ENCODE assay signal across 20 cellular contexts in the genomic region with DNA sequence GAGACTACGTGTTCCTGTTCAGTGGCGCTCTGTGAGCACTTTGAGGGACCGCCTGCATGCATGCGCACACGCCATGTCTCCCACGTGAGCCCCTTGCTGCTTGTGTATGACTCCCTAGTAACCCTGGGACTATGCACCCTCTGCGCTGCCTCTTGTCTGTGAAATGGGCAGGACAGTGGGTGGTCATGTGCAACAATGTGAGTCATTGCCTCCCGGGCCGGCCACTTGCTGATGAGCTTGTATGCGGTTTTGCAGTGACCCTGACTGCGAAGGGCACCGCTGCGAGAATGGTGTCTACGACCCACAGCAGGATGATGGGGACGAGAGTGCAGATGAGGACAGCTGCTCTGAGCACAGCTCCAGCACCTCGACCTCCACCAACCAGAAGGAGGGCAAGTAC.
A peak's percentile ranks its signal among the peaks of the same experiment; 100 is the strongest.
DNase-seq lines count a peak whose midpoint lies in the region; ATAC-seq, FAIRE-seq and TF ChIP-seq lines count a peak whose summit lies in the region.
"Had no signal": no experiment of that assay in that cellular context is flagged by ENCODE, and none has a peak within 500 bp of the region (broad histone marks: within the 10 kb centered on the region; RNA-seq: fewer than 3 reads in every experiment).

No MANE protein-coding gene starts in this region.

- H3K27ac Mint-ChIP-seq in WTC11, result peak overlapping the region; percentile 60; the same call in 1 of the 2 replicates
- no peak overlapping the region for H3K27ac Mint-ChIP-seq in activated T-cell treated with anti-CD3 and anti-CD28 coated beads, Interleukin-2, amount 50 U/mL, for 72 hours
- H3K27ac Mint-ChIP-seq in T-helper 2 cell treated with Interferon-gamma antibody and Interleukin-4, amounts not matched to agents 5 μg/mL and 100 μg/mL, for 36 hours, result no peak overlapping the region
- H3K27ac Mint-ChIP-seq: CD4-positive, CD25-positive, alpha-beta regulatory T cell had no signal

- intact Hi-C loops in gastrocnemius medialis (cut with DNase I; ENCODE audit: low total_unique reads), result no loop called here

- peak; percentile 2 for DNase-seq in AG08396 (ENCODE audit: low spot score)
- DNase-seq in GM12892 (ENCODE audit: insufficient read length), result no peak
- no peak for DNase-seq in WTC11 (ENCODE audit: low spot score)
- DNase-seq in iris pigment epithelial cell (ENCODE audit: low read depth), result peak; percentile 58
- DNase-seq in stimulated activated CD8-positive, alpha-beta memory T cell treated with anti-CD3 and anti-CD28 coated beads, Interleukin-4, amount 100 ng/mL, for 48 hours, result no peak
- no peak for DNase-seq in gastrocnemius medialis
- no peak for DNase-seq in activated T-cell treated with anti-CD3 and anti-CD28 coated beads, Interleukin-2, amount 50 U/mL, for 72 hours
- DNase-seq in T-helper 2 cell treated with Interferon-gamma antibody and Interleukin-4, amounts not matched to agents 5 μg/mL and 100 μg/mL, for 36 hours (ENCODE audit: low spot score), result no peak
- DNase-seq: activated CD8-positive, alpha-beta memory T cell treated with anti-CD3 and anti-CD28 coated beads for 24 hours; CD4-positive, CD25-positive, alpha-beta regulatory T cell; DMS53; NCI-H774; PC-9; spleen; stimulated activated CD4-positive, alpha-beta T cell treated with anti-CD3 and anti-CD28 coated beads, Interleukin-4, amount 100 ng/mL, for 4 hours; substantia nigra; uterus had no signal

- H3K4me1 Mint-ChIP-seq in WTC11, result no peaks in the 10 kb centered on the region
- peaks cover 40% of the 10 kb centered on the region for H3K4me1 Mint-ChIP-seq in activated T-cell treated with anti-CD3 and anti-CD28 coated beads, Interleukin-2, amount 50 U/mL, for 72 hours (ENCODE audit: low read depth)
- H3K4me1 Mint-ChIP-seq in T-helper 2 cell treated with Interferon-gamma antibody and Interleukin-4, amounts not matched to agents 5 μg/mL and 100 μg/mL, for 36 hours (ENCODE audit: low read depth), result peaks cover 5% of the 10 kb centered on the region

- CTCF ChIA-PET in WTC11 (lab: Charles Lee), result interaction anchor here (0.5 kb wide), 1 partner anchor 331 kb away, joined by 3 read pairs; no protein-coding TSS in a partner anchor

- in situ Hi-C loops in gastrocnemius medialis (cut with MboI; ENCODE audit: low sequenced_read_pairs in 4 of 4), result no loop called here

- H3K9me3 Mint-ChIP-seq in WTC11, result no peaks in the 10 kb centered on the region
- H3K9me3 Mint-ChIP-seq in activated T-cell treated with anti-CD3 and anti-CD28 coated beads, Interleukin-2, amount 50 U/mL, for 72 hours, result no peaks in the 10 kb centered on the region
- no peaks in the 10 kb centered on the region for H3K9me3 Mint-ChIP-seq in T-helper 2 cell treated with Interferon-gamma antibody and Interleukin-4, amounts not matched to agents 5 μg/mL and 100 μg/mL, for 36 hours

- TF ChIP-seq CTCF in WTC11 (IDR thresholded peaks at IDR 0.05) (no peak), gastrocnemius medialis (IDR thresholded peaks at IDR 0.05 in 4 of 5, conservative IDR thresholded peaks at IDR 0.05 in 1 of 5) (no peak)

- no peak overlapping the region for H3K27ac ChIP-seq in gastrocnemius medialis
- H3K27ac ChIP-seq: neutrophil, PC-9, spleen, uterus had no signal

- no peak for ATAC-seq in WTC11
- ATAC-seq in gastrocnemius medialis, result no peak
- no peak for ATAC-seq in activated T-cell treated with anti-CD3 and anti-CD28 coated beads, Interleukin-2, amount 50 U/mL, for 72 hours (replicated peaks in 1 of 2)
- ATAC-seq: activated CD4-positive, CD25-positive, alpha-beta regulatory T cell treated with anti-CD3 and anti-CD28 coated beads, Interleukin-2, amount 50 U/mL, for 24 hours had no signal

- FAIRE-seq in GM12892 (lab: Jason Lieb, UNC), result peak; percentile 77

- POLR2A ChIA-PET in WTC11 (lab: Charles Lee), result no interaction called here

- H3K4me1 ChIP-seq in gastrocnemius medialis, result no peaks in the 10 kb centered on the region
- H3K4me1 ChIP-seq: uterus had no signal

- TF ChIP-seq POLR2A in GM12892 (IDR thresholded peaks at IDR 0.05; ENCODE audit: low read depth, low read length), result no peak
- no peak for TF ChIP-seq POLR2A in gastrocnemius medialis (IDR thresholded peaks at IDR 0.05)

- no peaks in the 10 kb centered on the region for H3K27me3 Mint-ChIP-seq in WTC11 (ENCODE audit: low read depth)
- H3K27me3 Mint-ChIP-seq in activated T-cell treated with anti-CD3 and anti-CD28 coated beads, Interleukin-2, amount 50 U/mL, for 72 hours (ENCODE audit: low read depth), result no peaks in the 10 kb centered on the region
- H3K27me3 Mint-ChIP-seq in T-helper 2 cell treated with Interferon-gamma antibody and Interleukin-4, amounts not matched to agents 5 μg/mL and 100 μg/mL, for 36 hours (ENCODE audit: low read depth), result no peaks in the 10 kb centered on the region
- H3K27me3 Mint-ChIP-seq: activated naive CD8-positive, alpha-beta T cell; CD4-positive, CD25-positive, alpha-beta regulatory T cell had no signal

- H3K4me3 Mint-ChIP-seq in WTC11, result no peak overlapping the region
- H3K4me3 Mint-ChIP-seq in activated T-cell treated with anti-CD3 and anti-CD28 coated beads, Interleukin-2, amount 50 U/mL, for 72 hours, result no peak overlapping the region
- no peak overlapping the region for H3K4me3 Mint-ChIP-seq in T-helper 2 cell treated with Interferon-gamma antibody and Interleukin-4, amounts not matched to agents 5 μg/mL and 100 μg/mL, for 36 hours
- H3K4me3 Mint-ChIP-seq: activated naive CD8-positive, alpha-beta T cell; CD4-positive, CD25-positive, alpha-beta regulatory T cell had no signal

- H3K27me3 ChIP-seq in gastrocnemius medialis, result no peaks in the 10 kb centered on the region
- H3K27me3 ChIP-seq: neutrophil, spleen, uterus had no signal

- H3K36me3 Mint-ChIP-seq in WTC11, result peaks cover 85% of the 10 kb centered on the region
- H3K36me3 Mint-ChIP-seq in activated T-cell treated with anti-CD3 and anti-CD28 coated beads, Interleukin-2, amount 50 U/mL, for 72 hours (ENCODE audit: insufficient read depth in 2 of 2), result peaks cover 15 to 52% of the 10 kb centered on the region in 2 donors
- peaks cover 62% of the 10 kb centered on the region for H3K36me3 Mint-ChIP-seq in T-helper 2 cell treated with Interferon-gamma antibody and Interleukin-4, amounts not matched to agents 5 μg/mL and 100 μg/mL, for 36 hours (ENCODE audit: low read depth)

- peaks cover 0 to 91% of the 10 kb centered on the region in 2 donors for H3K36me3 ChIP-seq in gastrocnemius medialis
- H3K36me3 ChIP-seq: uterus had no signal

- H3K9me3 ChIP-seq in gastrocnemius medialis, result no peaks in the 10 kb centered on the region
- H3K9me3 ChIP-seq: neutrophil, spleen, uterus had no signal

- no peak overlapping the region for H3K4me3 ChIP-seq in gastrocnemius medialis
- H3K4me3 ChIP-seq: PC-9, spleen, uterus had no signal

TF ChIP-seq in WTC11, 78 proteins besides CTCF, POLR2A, EP300 and RAD21:
- no peak for TF ChIP-seq FOXJ3 (CRISPR knock-in tag; IDR thresholded peaks at IDR 0.05; ENCODE audit: borderline replicate concordance)
- no peak for TF ChIP-seq HMGXB4 (CRISPR knock-in tag; IDR thresholded peaks at IDR 0.05)
- TF ChIP-seq GRHL2 (CRISPR knock-in tag; IDR thresholded peaks at IDR 0.05; ENCODE audit: insufficient replicate concordance, severe bottlenecking), result no peak
- no peak for TF ChIP-seq NR2C2 (CRISPR knock-in tag; IDR thresholded peaks at IDR 0.05)
- no peak for TF ChIP-seq SMAD4 (CRISPR knock-in tag; IDR thresholded peaks at IDR 0.05)
- no peak for TF ChIP-seq ZNF396 (CRISPR knock-in tag; IDR thresholded peaks at IDR 0.05; ENCODE audit: borderline replicate concordance)
- TF ChIP-seq, protein P1, sequence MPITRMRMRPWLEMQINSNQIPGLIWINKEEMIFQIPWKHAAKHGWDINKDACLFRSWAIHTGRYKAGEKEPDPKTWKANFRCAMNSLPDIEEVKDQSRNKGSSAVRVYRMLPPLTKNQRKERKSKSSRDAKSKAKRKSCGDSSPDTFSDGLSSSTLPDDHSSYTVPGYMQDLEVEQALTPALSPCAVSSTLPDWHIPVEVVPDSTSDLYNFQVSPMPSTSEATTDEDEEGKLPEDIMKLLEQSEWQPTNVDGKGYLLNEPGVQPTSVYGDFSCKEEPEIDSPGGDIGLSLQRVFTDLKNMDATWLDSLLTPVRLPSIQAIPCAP (CRISPR knock-in tag; IDR thresholded peaks at IDR 0.05), result no peak
- no peak for TF ChIP-seq NFATC4 (CRISPR knock-in tag; IDR thresholded peaks at IDR 0.05)
- TF ChIP-seq RELA (CRISPR knock-in tag; IDR thresholded peaks at IDR 0.05; ENCODE audit: borderline replicate concordance), result no peak
- TF ChIP-seq NR1H2 (CRISPR knock-in tag; IDR thresholded peaks at IDR 0.05), result no peak
- no peak for TF ChIP-seq SMAD3 (CRISPR knock-in tag; IDR thresholded peaks at IDR 0.05; ENCODE audit: borderline replicate concordance)
- TF ChIP-seq, protein P2, sequence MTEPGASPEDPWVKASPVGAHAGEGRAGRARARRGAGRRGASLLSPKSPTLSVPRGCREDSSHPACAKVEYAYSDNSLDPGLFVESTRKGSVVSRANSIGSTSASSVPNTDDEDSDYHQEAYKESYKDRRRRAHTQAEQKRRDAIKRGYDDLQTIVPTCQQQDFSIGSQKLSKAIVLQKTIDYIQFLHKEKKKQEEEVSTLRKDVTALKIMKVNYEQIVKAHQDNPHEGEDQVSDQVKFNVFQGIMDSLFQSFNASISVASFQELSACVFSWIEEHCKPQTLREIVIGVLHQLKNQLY (CRISPR knock-in tag; IDR thresholded peaks at IDR 0.05), result no peak
- no peak for TF ChIP-seq CREM (CRISPR knock-in tag; IDR thresholded peaks at IDR 0.05)

Comparison
In these comparisons a context has a peak if more than half of its experiments do, and no peak if none do; other contexts are left out.
1. DNase-seq: peak in AG08396 (single experiment) and iris pigment epithelial cell (single experiment); none in GM12892 (single experiment), WTC11 (single experiment), stimulated activated CD8-positive, alpha-beta memory T cell treated with anti-CD3 and anti-CD28 coated beads, Interleukin-4, amount 100 ng/mL, for 48 hours (single experiment), gastrocnemius medialis (0 of 2), activated T-cell treated with anti-CD3 and anti-CD28 coated beads, Interleukin-2, amount 50 U/mL, for 72 hours (0 of 2) and T-helper 2 cell treated with Interferon-gamma antibody and Interleukin-4, amounts not matched to agents 5 μg/mL and 100 μg/mL, for 36 hours (single experiment).